Comparison of ENCODE assay signal across 12 cellular contexts in genomic region chr1:154940213-154940879, GRCh38. TPM values are rescaled to one million over a fixed set of nuclear protein-coding genes. Genes with fewer than 3 reads are reported as not detected.
DNase-seq lines count a peak whose midpoint lies in the region; ATAC-seq, FAIRE-seq and TF ChIP-seq lines count a peak whose summit lies in the region.
"Had no signal": no experiment of that assay in that cellular context is flagged by ENCODE, and none has a peak within 500 bp of the region (broad histone marks: within the 10 kb centered on the region; RNA-seq: fewer than 3 reads in every experiment).

No MANE protein-coding gene starts in this region.

- no peaks in the 10 kb centered on the region for H3K27me3 ChIP-seq in K562 (ENCODE audit: control insufficient read depth in 2 of 2, insufficient read depth in 2 of 2, low read length in 2 of 2)
- H3K27me3 ChIP-seq in parathyroid adenoma (ENCODE audit: control insufficient read depth, insufficient read depth, low read length) = no peaks in the 10 kb centered on the region

- H2AFZ ChIP-seq in K562 (ENCODE audit: low read depth, low read length) = no peak overlapping the region
- H2AFZ ChIP-seq in parathyroid adenoma = peak overlapping the region; percentile 69

- 0 out of 2 replicates have a peak, but pooled peaks cover 3% of the 10 kb centered on the region for H4K20me1 ChIP-seq in K562 (replicated peaks; ENCODE audit: control insufficient read depth, insufficient read depth, low read length)

- H3K36me3 ChIP-seq in K562 (ENCODE audit: control insufficient read depth, insufficient read depth, low read length) (no peaks in the 10 kb centered on the region), parathyroid adenoma (ENCODE audit: control insufficient read depth, insufficient read depth, low read length) (no peaks in the 10 kb centered on the region)
- H3K36me3 ChIP-seq: HAP-1 had no signal

- H3K9ac ChIP-seq in K562 (ENCODE audit: insufficient read depth in 1 of 2, low read depth in 2 of 2, low read length in 2 of 2) (peak overlapping the region in 1 of 2 experiments; percentile 8; a peak in 1 of 4 replicates), parathyroid adenoma (no peak overlapping the region)

- WGBS in K562 (ENCODE audit: insufficient coverage, low coverage, missing lambda C conversion rate) = 55% methylated on average over 4 of the region's 4 CpGs

- no peak for FAIRE-seq in K562 (lab: Jason Lieb, UNC)
- FAIRE-seq: G401.6 had no signal

- TF ChIP-seq RAD21 in K562 (CRISPR knock-in tag; conservative IDR thresholded peaks at IDR 0.05 in 1 of 2, IDR thresholded peaks at IDR 0.05 in 1 of 2) = no peak

- no peak for TF ChIP-seq POLR2A in K562 (conservative IDR thresholded peaks at IDR 0.05)

- intact Hi-C loops in K562 (cut with micrococcal nuclease) = no loop called here

- ATAC-seq in K562 (no peak), HG03097 (IDR thresholded peaks at IDR 0.05; ENCODE audit: low FRiP score, unreplicated experiment) (no peak)
- ATAC-seq: Panc1 had no signal

- DNase-seq in NCI-H524 (lab: John Stamatoyannopoulos, UW) (peak; percentile 56 to 83), K562 (ENCODE audit: extremely low read depth in 1 of 4, low spot score in 3 of 4) (no peak), NCI-H1105 treated with DMSO at 0.1 percent for 48 hours (lab: John Stamatoyannopoulos, UW) (no peak), NCI-H146 (lab: John Stamatoyannopoulos, UW) (no peak)
- DNase-seq: NCI-H1048, WERI-Rb-1 had no signal

- CTCF ChIA-PET in K562 (lab: Yijun Ruan, JAX; ENCODE audit: low intra/inter-chr PET ratio) = no interaction called here

- peaks cover 43 to 53% of the 10 kb centered on the region in 2 experiments; a peak in 4 of 5 replicates for H3K4me1 ChIP-seq in K562 (replicated peaks in 1 of 2; ENCODE audit: control insufficient read depth in 2 of 2, insufficient read depth in 2 of 2, low read length in 2 of 2)
- H3K4me1 ChIP-seq in parathyroid adenoma = peaks cover 32% of the 10 kb centered on the region

- TF ChIP-seq CTCF in K562 (IDR thresholded peaks at IDR 0.05 in 2 of 3, conservative IDR thresholded peaks at IDR 0.05 in 1 of 3; ENCODE audit: insufficient read depth in 2 of 3, low read depth in 1 of 3, low read length in 3 of 3) (no peak), parathyroid adenoma (IDR thresholded peaks at IDR 0.05) (no peak)

- BruUV-seq in K562 (replicated peaks; lab: Mats Ljungman, UMichigan) = no TSS peak

- no peaks in the 10 kb centered on the region for H3K9me3 ChIP-seq in K562 (replicated peaks; ENCODE audit: control insufficient read depth, insufficient read depth, low read depth, low read length)
- H3K9me3 ChIP-seq in parathyroid adenoma (ENCODE audit: control insufficient read depth, low read length) = no peaks in the 10 kb centered on the region
- H3K9me3 ChIP-seq: HAP-1 had no signal

- H3K79me2 ChIP-seq in K562 (ENCODE audit: control insufficient read depth, insufficient read depth, low read length) (peaks cover 3% of the 10 kb centered on the region; the same call in 1 of the 3 replicates), parathyroid adenoma (no peaks in the 10 kb centered on the region)

- H3K4me2 ChIP-seq in K562 (ENCODE audit: insufficient read depth, low read length) = no peak overlapping the region
- no peak overlapping the region for H3K4me2 ChIP-seq in parathyroid adenoma (ENCODE audit: low read length)

- H3K27ac ChIP-seq in K562 (ENCODE audit: extremely low read depth, low read depth, low read length) (no peak overlapping the region), parathyroid adenoma (no peak overlapping the region)

- no peak for TF ChIP-seq EP300 in K562 (IDR thresholded peaks at IDR 0.05; ENCODE audit: low read length)

- in situ Hi-C loops in K562 (cut with MboI) = no loop called here

- POLR2A ChIA-PET in K562 (lab: Yijun Ruan, JAX) = interaction anchor here (0.6 to 1.4 kb wide), 4 partner anchors 15 to 121 kb away, joined by 3 to 5 read pairs (median 3); partner anchors contain the start of gene PBXIP1

- H3K4me3 ChIP-seq in GM08714 (ENCODE audit: low read length) (peak overlapping the region; percentile 36; the same call in 1 of the 2 replicates), K562 (no peak overlapping the region), parathyroid adenoma (ENCODE audit: low read depth, low read length) (no peak overlapping the region)
- H3K4me3 ChIP-seq: HAP-1 had no signal

- H3K9me1 ChIP-seq in K562 (ENCODE audit: control insufficient read depth, insufficient read depth, low read length) = no peaks in the 10 kb centered on the region

RNA-seq across cellular contexts. Expression of gene PMVK, which starts 3.8 kb away (rescaled TPM):
- total RNA-seq in K562 (2011; cell fraction: chromatin; rRNA removed; ENCODE audit: low replicate concordance) = 0.67 and 3.0 TPM in 2 replicates
- 3.2 and 5.5 TPM in 2 replicates for total RNA-seq in K562 (2011; cell fraction: nucleolus; rRNA removed)
- 2.6 and 3.1 TPM in 2 replicates for total RNA-seq in K562 (2011; cell fraction: nucleoplasm; rRNA removed)
- total RNA-seq in K562 (2014; rRNA removed) (6.3 and 6.5 TPM in 2 replicates), K562 (2014; rRNA removed; fragmentation: Illumina TruSeq; extraction: Trizol) (4.7 and 6.0 TPM in 2 replicates), K562 (2015; rRNA removed; fragmentation: Illumina TruSeq; extraction: Trizol) (9.4 and 9.9 TPM in 2 replicates), K562 (2021) (11.8 and 14.1 TPM in 2 replicates)
- polyA plus RNA-seq in K562 (2011; rRNA removed) (9.5 and 11.4 TPM in 2 replicates), K562 (2014; fragmentation: Illumina TruSeq; extraction: Trizol) (6.3 and 9.6 TPM in 2 replicates), K562 (2014; fragmentation: Nextera tagmentation; extraction: Ambion mirVana) (1 to 10 TPM; 1.1 to 3.8 TPM), K562 (2014; rRNA removed) (15.3 and 16.4 TPM in 2 replicates)
- polyA plus RNA-seq in K562 (2011; cell fraction: cytosol; rRNA removed) = 10.1 and 13.2 TPM in 2 replicates
- polyA plus RNA-seq in K562 (2011; cell fraction: nucleus; rRNA removed) = 3.5 and 5.5 TPM in 2 replicates
- 23.3 and 24.8 TPM in 2 replicates for polyA plus RNA-seq in K562 (2012)
- polyA minus RNA-seq in K562 (2011; rRNA and poly(A)+ RNA removed) = 3.7 and 5.3 TPM in 2 replicates
- polyA minus RNA-seq in K562 (2011; cell fraction: cytosol; rRNA and poly(A)+ RNA removed) = 5.9 and 6.6 TPM in 2 replicates
- 1.5 and 1.7 TPM in 2 replicates for polyA minus RNA-seq in K562 (2011; cell fraction: nucleus; rRNA and poly(A)+ RNA removed)

RNA-seq across cellular contexts. Expression of gene PBXIP1, which starts 15.6 kb away (rescaled TPM):
- 10.0 and 21.8 TPM in 2 replicates for total RNA-seq in K562 (2011; cell fraction: chromatin; rRNA removed; ENCODE audit: low replicate concordance)
- 12.2 and 13.8 TPM in 2 replicates for total RNA-seq in K562 (2011; cell fraction: nucleolus; rRNA removed)
- 14.2 and 19.3 TPM in 2 replicates for total RNA-seq in K562 (2011; cell fraction: nucleoplasm; rRNA removed)
- 8.2 and 10.2 TPM in 2 replicates for total RNA-seq in K562 (2014; rRNA removed)
- 2.7 and 3.0 TPM in 2 replicates for total RNA-seq in K562 (2014; rRNA removed; fragmentation: Illumina TruSeq; extraction: Trizol)
- 4.9 and 5.1 TPM in 2 replicates for total RNA-seq in K562 (2015; rRNA removed; fragmentation: Illumina TruSeq; extraction: Trizol)
- 6.3 and 8.3 TPM in 2 replicates for total RNA-seq in K562 (2021)
- 6.9 and 7.9 TPM in 2 replicates for polyA plus RNA-seq in K562 (2011; rRNA removed)
- 7.4 and 8.1 TPM in 2 replicates for polyA plus RNA-seq in K562 (2011; cell fraction: cytosol; rRNA removed)
- polyA plus RNA-seq in K562 (2011; cell fraction: nucleus; rRNA removed) = 14.0 and 19.5 TPM in 2 replicates
- 8.3 and 23.2 TPM in 2 replicates for polyA plus RNA-seq in K562 (2012)
- polyA plus RNA-seq in K562 (2014; fragmentation: Illumina TruSeq; extraction: Trizol) = 5.8 and 6.8 TPM in 2 replicates
- polyA plus RNA-seq in K562 (2014; fragmentation: Nextera tagmentation; extraction: Ambion mirVana) = under 1 TPM; 0.13 to 0.22 TPM
- 8.0 TPM in 2 replicates for polyA plus RNA-seq in K562 (2014; rRNA removed)
- polyA minus RNA-seq in K562 (2011; rRNA and poly(A)+ RNA removed) = 3.3 and 4.3 TPM in 2 replicates
- polyA minus RNA-seq in K562 (2011; cell fraction: cytosol; rRNA and poly(A)+ RNA removed) = 4.0 and 9.3 TPM in 2 replicates
- 2.8 and 3.6 TPM in 2 replicates for polyA minus RNA-seq in K562 (2011; cell fraction: nucleus; rRNA and poly(A)+ RNA removed)

RNA-seq across cellular contexts. Expression of gene PYGO2, which starts 21.2 kb away (rescaled TPM):
- 24.1 and 50.9 TPM in 2 replicates for total RNA-seq in K562 (2011; cell fraction: chromatin; rRNA removed; ENCODE audit: low replicate concordance)
- 40.4 and 41.1 TPM in 2 replicates for total RNA-seq in K562 (2011; cell fraction: nucleolus; rRNA removed)
- 36.8 and 44.0 TPM in 2 replicates for total RNA-seq in K562 (2011; cell fraction: nucleoplasm; rRNA removed)
- 18.2 and 28.9 TPM in 2 replicates for total RNA-seq in K562 (2014; rRNA removed)
- total RNA-seq in K562 (2014; rRNA removed; fragmentation: Illumina TruSeq; extraction: Trizol) = 15.2 and 15.8 TPM in 2 replicates
- total RNA-seq in K562 (2015; rRNA removed; fragmentation: Illumina TruSeq; extraction: Trizol) = 17.7 and 18.1 TPM in 2 replicates
- 36.2 and 36.7 TPM in 2 replicates for total RNA-seq in K562 (2021)
- 23.5 and 28.3 TPM in 2 replicates for polyA plus RNA-seq in K562 (2011; rRNA removed)
- polyA plus RNA-seq in K562 (2011; cell fraction: cytosol; rRNA removed) = 26.2 and 37.5 TPM in 2 replicates
- 43.0 and 57.2 TPM in 2 replicates for polyA plus RNA-seq in K562 (2011; cell fraction: nucleus; rRNA removed)
- polyA plus RNA-seq in K562 (2012) = 25.4 and 27.4 TPM in 2 replicates
- 32.5 and 34.3 TPM in 2 replicates for polyA plus RNA-seq in K562 (2014; fragmentation: Illumina TruSeq; extraction: Trizol)
- 1 to 10 TPM; 8.3 to 8.6 TPM for polyA plus RNA-seq in K562 (2014; fragmentation: Nextera tagmentation; extraction: Ambion mirVana)
- 24.6 and 28.1 TPM in 2 replicates for polyA plus RNA-seq in K562 (2014; rRNA removed)
- polyA minus RNA-seq in K562 (2011; rRNA and poly(A)+ RNA removed) = 14.7 and 16.1 TPM in 2 replicates
- 13.7 and 16.1 TPM in 2 replicates for polyA minus RNA-seq in K562 (2011; cell fraction: cytosol; rRNA and poly(A)+ RNA removed)
- polyA minus RNA-seq in K562 (2011; cell fraction: nucleus; rRNA and poly(A)+ RNA removed) = 13.5 and 15.3 TPM in 2 replicates

RNA-seq across cellular contexts. Expression of gene SHC1, which starts 30.2 kb away (rescaled TPM):
- total RNA-seq in K562 (2011; cell fraction: chromatin; rRNA removed; ENCODE audit: low replicate concordance) = 85.7 and 174 TPM in 2 replicates
- 69.6 and 76.4 TPM in 2 replicates for total RNA-seq in K562 (2011; cell fraction: nucleolus; rRNA removed)
- total RNA-seq in K562 (2011; cell fraction: nucleoplasm; rRNA removed) = 94.4 and 106 TPM in 2 replicates
- 51.9 and 57.2 TPM in 2 replicates for total RNA-seq in K562 (2014; rRNA removed)
- total RNA-seq in K562 (2014; rRNA removed; fragmentation: Illumina TruSeq; extraction: Trizol) = 34.1 and 35.4 TPM in 2 replicates
- total RNA-seq in K562 (2015; rRNA removed; fragmentation: Illumina TruSeq; extraction: Trizol) = 34.4 and 35.9 TPM in 2 replicates
- total RNA-seq in K562 (2021) = 66.4 and 68.4 TPM in 2 replicates
- 64.8 and 81.2 TPM in 2 replicates for polyA plus RNA-seq in K562 (2011; rRNA removed)
- 63.5 and 90.8 TPM in 2 replicates for polyA plus RNA-seq in K562 (2011; cell fraction: cytosol; rRNA removed)
- polyA plus RNA-seq in K562 (2011; cell fraction: nucleus; rRNA removed) = 143 and 200 TPM in 2 replicates
- 57.8 and 71.5 TPM in 2 replicates for polyA plus RNA-seq in K562 (2012)
- 93.7 and 113 TPM in 2 replicates for polyA plus RNA-seq in K562 (2014; fragmentation: Illumina TruSeq; extraction: Trizol)
- 1 to 10 TPM; 4.1 to 5.4 TPM for polyA plus RNA-seq in K562 (2014; fragmentation: Nextera tagmentation; extraction: Ambion mirVana)
- polyA plus RNA-seq in K562 (2014; rRNA removed) = 57.7 and 58.0 TPM in 2 replicates
- 45.0 and 49.1 TPM in 2 replicates for polyA minus RNA-seq in K562 (2011; rRNA and poly(A)+ RNA removed)
- 30.6 and 37.4 TPM in 2 replicates for polyA minus RNA-seq in K562 (2011; cell fraction: cytosol; rRNA and poly(A)+ RNA removed)
- polyA minus RNA-seq in K562 (2011; cell fraction: nucleus; rRNA and poly(A)+ RNA removed) = 22.3 and 27.7 TPM in 2 replicates

RNA-seq across cellular contexts. Expression of gene CKS1B, which starts 34.1 kb away (rescaled TPM):
- total RNA-seq in K562 (2011; cell fraction: chromatin; rRNA removed; ENCODE audit: low replicate concordance) = 61.9 and 74.9 TPM in 2 replicates
- 70.0 and 71.3 TPM in 2 replicates for total RNA-seq in K562 (2011; cell fraction: nucleolus; rRNA removed)
- total RNA-seq in K562 (2011; cell fraction: nucleoplasm; rRNA removed) = 120 and 182 TPM in 2 replicates
- total RNA-seq in K562 (2014; rRNA removed) (215 and 262 TPM in 2 replicates), K562 (2014; rRNA removed; fragmentation: Illumina TruSeq; extraction: Trizol) (364 and 410 TPM in 2 replicates), K562 (2015; rRNA removed; fragmentation: Illumina TruSeq; extraction: Trizol) (269 and 292 TPM in 2 replicates), K562 (2021) (256 and 270 TPM in 2 replicates)
- polyA plus RNA-seq in K562 (2011; rRNA removed) (754 and 835 TPM in 2 replicates), K562 (2014; fragmentation: Illumina TruSeq; extraction: Trizol) (611 and 624 TPM in 2 replicates), K562 (2014; fragmentation: Nextera tagmentation; extraction: Ambion mirVana) (1,000 to 10,000 TPM; 1,039 to 1,103 TPM), K562 (2014; rRNA removed) (460 and 477 TPM in 2 replicates)
- polyA plus RNA-seq in K562 (2011; cell fraction: cytosol; rRNA removed) = 831 and 1,136 TPM in 2 replicates
- 223 and 387 TPM in 2 replicates for polyA plus RNA-seq in K562 (2011; cell fraction: nucleus; rRNA removed)
- polyA plus RNA-seq in K562 (2012) = 544 and 581 TPM in 2 replicates
- polyA minus RNA-seq in K562 (2011; rRNA and poly(A)+ RNA removed) = 383 and 393 TPM in 2 replicates
- polyA minus RNA-seq in K562 (2011; cell fraction: cytosol; rRNA and poly(A)+ RNA removed) = 80.9 and 85.6 TPM in 2 replicates
- 24.2 and 63.2 TPM in 2 replicates for polyA minus RNA-seq in K562 (2011; cell fraction: nucleus; rRNA and poly(A)+ RNA removed)

Comparison
In these comparisons a context has a peak if more than half of its experiments do, and no peak if none do; other contexts are left out.
1. DNase-seq: peak in NCI-H524 (2 of 2); none in K562 (0 of 4), NCI-H1105 treated with DMSO at 0.1 percent for 48 hours (single experiment) and NCI-H146 (single experiment).